Comparison of ENCODE assay signal across 20 cellular contexts in genomic region chr4:708631-708933, GRCh38. TPM values are rescaled to one million over a fixed set of nuclear protein-coding genes. Genes with fewer than 3 reads are reported as not detected.
DNase-seq lines count a peak whose midpoint lies in the region; ATAC-seq, FAIRE-seq and TF ChIP-seq lines count a peak whose summit lies in the region.
"Had no signal": no experiment of that assay in that cellular context is flagged by ENCODE, and none has a peak within 500 bp of the region (broad histone marks: within the 10 kb centered on the region; RNA-seq: fewer than 3 reads in every experiment).

No MANE protein-coding gene starts in this region.

- H3K4me3 ChIP-seq in psoas muscle = peak overlapping the region; percentile 18

- no peak for FAIRE-seq in RCC 7860 (lab: Jason Lieb, UNC)
- FAIRE-seq: GM12891 had no signal

- intact Hi-C loops in psoas muscle (cut with DNase I) = no loop called here

- H3K27ac Mint-ChIP-seq in activated CD4-positive, alpha-beta T cell treated with anti-CD3 and anti-CD28 coated beads, Interleukin-2, amount 10 ng/mL, durations not matched to agents 7 days and 5 days = peak overlapping the region; percentile 36
- H3K27ac Mint-ChIP-seq in glutamatergic neuron (ENCODE audit: unreplicated experiment) = no peak overlapping the region
- H3K27ac Mint-ChIP-seq: T-helper 2 cell treated with Interferon-gamma antibody and Interleukin-4, amounts not matched to agents 5 μg/mL and 100 μg/mL, for 36 hours had no signal

- H3K4me3 Mint-ChIP-seq in activated CD4-positive, alpha-beta T cell treated with anti-CD3 and anti-CD28 coated beads, Interleukin-2, amount 10 ng/mL, durations not matched to agents 7 days and 5 days = no peak overlapping the region
- peak overlapping the region; percentile 66 for H3K4me3 Mint-ChIP-seq in glutamatergic neuron (ENCODE audit: unreplicated experiment)
- H3K4me3 Mint-ChIP-seq: T-helper 2 cell treated with Interferon-gamma antibody and Interleukin-4, amounts not matched to agents 5 μg/mL and 100 μg/mL, for 36 hours had no signal

- no peaks in the 10 kb centered on the region for H3K9me3 Mint-ChIP-seq in activated CD4-positive, alpha-beta T cell treated with anti-CD3 and anti-CD28 coated beads, Interleukin-2, amount 10 ng/mL, durations not matched to agents 7 days and 5 days
- H3K9me3 Mint-ChIP-seq in glutamatergic neuron (ENCODE audit: unreplicated experiment) = peaks cover 4% of the 10 kb centered on the region
- H3K9me3 Mint-ChIP-seq: stimulated activated naive CD8-positive, alpha-beta T cell treated with anti-CD3 and anti-CD28 coated beads, Interleukin-15, Interleukin-2, amounts not matched to agents 100 ng/mL and 50 ng/mL, for 24 hours; T-helper 2 cell treated with Interferon-gamma antibody and Interleukin-4, amounts not matched to agents 5 μg/mL and 100 μg/mL, for 36 hours had no signal

- H3K9me3 ChIP-seq in psoas muscle = no peaks in the 10 kb centered on the region

- peaks cover 0 to 4% of the 10 kb centered on the region in 2 donors for H3K36me3 ChIP-seq in psoas muscle (ENCODE audit: insufficient read depth in 1 of 2, low read depth in 1 of 2)

- TF ChIP-seq CTCF in RWPE1 (conservative IDR thresholded peaks at IDR 0.05; ENCODE audit: low read depth) (no peak), glutamatergic neuron (IDR thresholded peaks at IDR 0.05; ENCODE audit: partially characterized antibody, unreplicated experiment) (no peak), psoas muscle (IDR thresholded peaks at IDR 0.05) (no peak)

- POLR2A ChIA-PET in activated CD4-positive, alpha-beta T cell treated with anti-CD3 and anti-CD28 coated beads, Interleukin-2, amount 10 ng/mL, durations not matched to agents 7 days and 5 days (lab: Charles Lee) = no interaction called here
- POLR2A ChIA-PET in RWPE1 (lab: Yijun Ruan, JAX; ENCODE audit: low non-redundant PET) = no interaction called here

- H3K27me3 ChIP-seq in psoas muscle (ENCODE audit: insufficient read depth in 3 of 3, low read length in 2 of 3) = no peaks in the 10 kb centered on the region

- WGBS in psoas muscle, 3 donors = 76 to 89% (median 83%) methylated on average over 6 of the region's 6 CpGs

- H3K4me1 Mint-ChIP-seq in activated CD4-positive, alpha-beta T cell treated with anti-CD3 and anti-CD28 coated beads, Interleukin-2, amount 10 ng/mL, durations not matched to agents 7 days and 5 days = peaks cover 15% of the 10 kb centered on the region
- peaks cover 15% of the 10 kb centered on the region for H3K4me1 Mint-ChIP-seq in glutamatergic neuron (ENCODE audit: low read depth, unreplicated experiment)

- H3K4me1 ChIP-seq in psoas muscle = peaks cover 12% of the 10 kb centered on the region

- H3K27me3 Mint-ChIP-seq in activated CD4-positive, alpha-beta T cell treated with anti-CD3 and anti-CD28 coated beads, Interleukin-2, amount 10 ng/mL, durations not matched to agents 7 days and 5 days = no peaks in the 10 kb centered on the region
- H3K27me3 Mint-ChIP-seq in glutamatergic neuron (ENCODE audit: unreplicated experiment) = no peaks in the 10 kb centered on the region
- H3K27me3 Mint-ChIP-seq: stimulated activated naive CD8-positive, alpha-beta T cell treated with anti-CD3 and anti-CD28 coated beads, Interleukin-15, Interleukin-2, amounts not matched to agents 100 ng/mL and 50 ng/mL, for 24 hours had no signal

- CTCF ChIA-PET in activated CD4-positive, alpha-beta T cell treated with anti-CD3 and anti-CD28 coated beads, Interleukin-2, amount 10 ng/mL, durations not matched to agents 7 days and 5 days (lab: Charles Lee) = no interaction called here
- CTCF ChIA-PET in RWPE1 (lab: Yijun Ruan, JAX) = no interaction called here

- H3K27ac ChIP-seq in RWPE1 (peak overlapping the region; percentile 33), psoas muscle (no peak overlapping the region)

- peaks cover 8% of the 10 kb centered on the region for H3K36me3 Mint-ChIP-seq in activated CD4-positive, alpha-beta T cell treated with anti-CD3 and anti-CD28 coated beads, Interleukin-2, amount 10 ng/mL, durations not matched to agents 7 days and 5 days (ENCODE audit: low read depth)
- H3K36me3 Mint-ChIP-seq in glutamatergic neuron (ENCODE audit: unreplicated experiment) = peaks cover 7% of the 10 kb centered on the region

- ATAC-seq in psoas muscle (no peak), HG02840 (IDR thresholded peaks at IDR 0.05; ENCODE audit: low FRiP score, unreplicated experiment) (no peak)

- DNase-seq in activated CD4-positive, alpha-beta T cell treated with anti-CD3 and anti-CD28 coated beads, Interleukin-2, amount 10 ng/mL, durations not matched to agents 7 days and 5 days = no peak
- DNase-seq in activated CD4-positive, alpha-beta T cell treated with anti-CD3 and anti-CD28 coated beads, Interleukin-2, amount 50 U/mL, for 1 hour = no peak
- no peak for DNase-seq in RWPE1 (ENCODE audit: low spot score)
- no peak for DNase-seq in glutamatergic neuron
- no peak for DNase-seq in psoas muscle
- DNase-seq in T-helper 2 cell = no peak
- no peak for DNase-seq in RCC 7860 (ENCODE audit: low spot score)
- DNase-seq: 8988T; activated CD4-positive, CD25-positive, alpha-beta regulatory T cell treated with anti-CD3 and anti-CD28 coated beads, Interleukin-2, amount 50 U/mL, for 72 hours; COR-L47; dermis blood vessel endothelial cell; GOT3; hypothalamus; NCI-H1694; NCI-H345; stimulated activated CD4-positive, alpha-beta T cell treated with anti-CD3 and anti-CD28 coated beads, Interleukin-15, amount 100 ng/mL, for 24 hours had no signal

RNA-seq across cellular contexts. Expression of gene PCGF3, which starts 3.0 kb away (rescaled TPM):
- total RNA-seq in activated CD4-positive, alpha-beta T cell treated with anti-CD3 and anti-CD28 coated beads, Interleukin-2, amount 10 ng/mL, durations not matched to agents 7 days and 5 days = 10 to 100 TPM; 34.9 to 36.8 TPM
- total RNA-seq in glutamatergic neuron (ENCODE audit: unreplicated experiment) = 122 TPM
- 10 to 100 TPM; 13.0 to 18.6 (median 15.3) TPM for total RNA-seq in psoas muscle
- 10 to 100 TPM; 10.9 to 19.2 (median 11.3) TPM for polyA plus RNA-seq in psoas muscle

RNA-seq across cellular contexts. Expression of gene SLC49A3, which starts 19.6 kb away (rescaled TPM):
- under 1 TPM in 1 of 2 experiments, not detected in 1; 0.35 TPM for total RNA-seq in activated CD4-positive, alpha-beta T cell treated with anti-CD3 and anti-CD28 coated beads, Interleukin-2, amount 10 ng/mL, durations not matched to agents 7 days and 5 days
- not detected for total RNA-seq in glutamatergic neuron (ENCODE audit: unreplicated experiment)
- total RNA-seq in psoas muscle = 1 to 10 TPM; 1.7 to 3.1 (median 3.0) TPM
- polyA plus RNA-seq in psoas muscle = 1 to 10 TPM; 1.6 to 3.7 (median 1.9) TPM

RNA-seq across cellular contexts. Expression of gene MYL5, which starts 34.2 kb away (rescaled TPM):
- total RNA-seq in activated CD4-positive, alpha-beta T cell treated with anti-CD3 and anti-CD28 coated beads, Interleukin-2, amount 10 ng/mL, durations not matched to agents 7 days and 5 days = 10 to 100 TPM; 17.8 to 19.0 TPM
- total RNA-seq in glutamatergic neuron (ENCODE audit: unreplicated experiment) (13.6 TPM), psoas muscle (1 to 10 TPM; 3.3 to 7.2 (median 5.9) TPM)
- polyA plus RNA-seq in psoas muscle = 10 to 100 TPM in 1 of 3 donors, 1 to 10 TPM in 2; 2.0 to 11.2 (median 5.4) TPM

RNA-seq across cellular contexts. Expression of gene ATP5ME, which starts 34.5 kb away (rescaled TPM):
- total RNA-seq in activated CD4-positive, alpha-beta T cell treated with anti-CD3 and anti-CD28 coated beads, Interleukin-2, amount 10 ng/mL, durations not matched to agents 7 days and 5 days = 100 to 1,000 TPM; 162 to 183 TPM
- total RNA-seq in glutamatergic neuron (ENCODE audit: unreplicated experiment) (230 TPM), psoas muscle (100 to 1,000 TPM; 358 to 494 (median 466) TPM)
- 100 to 1,000 TPM; 389 to 712 (median 679) TPM for polyA plus RNA-seq in psoas muscle
